Comparison of ENCODE assay signal across 10 cellular contexts in genomic region chrX:100409316-100410082, GRCh38. TPM values are rescaled to one million over a fixed set of nuclear protein-coding genes. Genes with fewer than 3 reads are reported as not detected.
DNase-seq lines count a peak whose midpoint lies in the region; ATAC-seq, FAIRE-seq and TF ChIP-seq lines count a peak whose summit lies in the region.
"Had no signal": no experiment of that assay in that cellular context is flagged by ENCODE, and none has a peak within 500 bp of the region (broad histone marks: within the 10 kb centered on the region; RNA-seq: fewer than 3 reads in every experiment).

No MANE protein-coding gene starts in this region.

- H3K27ac ChIP-seq in iPS-20b (ENCODE audit: low read length) = no peak overlapping the region
- no peak overlapping the region for H3K27ac ChIP-seq in suprapubic skin
- no peak overlapping the region for H3K27ac ChIP-seq in OCI-LY7 (ENCODE audit: low read depth, low read length, poor library complexity, severe bottlenecking)
- H3K27ac ChIP-seq: C4-2B had no signal

- H3K27me3 ChIP-seq in iPS-20b (ENCODE audit: insufficient read depth, low read length) (peaks cover 85% of the 10 kb centered on the region), suprapubic skin (peaks cover 54% of the 10 kb centered on the region)

- H3K79me2 ChIP-seq in OCI-LY7 (ENCODE audit: insufficient read depth, low read depth, low read length) = no peaks in the 10 kb centered on the region

- H2AFZ ChIP-seq in OCI-LY7 (ENCODE audit: low read length) = no peak overlapping the region

- no peak overlapping the region for H3K4me2 ChIP-seq in OCI-LY7 (ENCODE audit: low read length)

- H4K20me1 ChIP-seq in OCI-LY7 (ENCODE audit: insufficient read depth, low read length) = no peaks in the 10 kb centered on the region

- H3K4me1 ChIP-seq in iPS-20b (ENCODE audit: insufficient read depth, low read length) (no peaks in the 10 kb centered on the region; the same call in 1 of the 2 replicates), suprapubic skin (peaks cover 31% of the 10 kb centered on the region), OCI-LY7 (ENCODE audit: insufficient read depth, low read length, poor library complexity, severe bottlenecking) (no peaks in the 10 kb centered on the region)

- H3K9ac ChIP-seq in iPS-20b (ENCODE audit: low read depth, low read length) = no peak overlapping the region

- CTCF ChIA-PET in activated CD4-positive, alpha-beta T cell treated with anti-CD3 and anti-CD28 coated beads for 36 hours (lab: Charles Lee) = no interaction called here
- CTCF ChIA-PET in OCI-LY7 (lab: Charles Lee; ENCODE audit: unreplicated experiment) = no interaction called here

- FAIRE-seq in urothelium cell line (lab: Jason Lieb, UNC) = no peak
- FAIRE-seq: TTC549 had no signal

- H3K9me3 Mint-ChIP-seq in activated CD4-positive, alpha-beta T cell treated with anti-CD3 and anti-CD28 coated beads for 36 hours (ENCODE audit: low read depth) = no peaks in the 10 kb centered on the region
- H3K9me3 Mint-ChIP-seq in activated T-helper 2 cell treated with anti-CD3 and anti-CD28 coated beads, Interferon-gamma antibody, Interleukin-2, Interleukin-4, amounts not matched to agents 10 μg/mL and 5 μg/mL and 100 μg/mL, durations not matched to agents 14 hours and 24 hours and 36 hours = no peaks in the 10 kb centered on the region

- peak overlapping the region; percentile 55 for H3K4me3 Mint-ChIP-seq in activated CD4-positive, alpha-beta T cell treated with anti-CD3 and anti-CD28 coated beads for 36 hours
- peak overlapping the region; percentile 52 for H3K4me3 Mint-ChIP-seq in activated T-helper 2 cell treated with anti-CD3 and anti-CD28 coated beads, Interferon-gamma antibody, Interleukin-2, Interleukin-4, amounts not matched to agents 10 μg/mL and 5 μg/mL and 100 μg/mL, durations not matched to agents 14 hours and 24 hours and 36 hours (ENCODE audit: low read depth)

- TF ChIP-seq EP300 in suprapubic skin (IDR thresholded peaks at IDR 0.05) = no peak

- H3K9me3 ChIP-seq in iPS-20b (ENCODE audit: insufficient read depth, low read depth, low read length) (no peaks in the 10 kb centered on the region), suprapubic skin (no peaks in the 10 kb centered on the region), OCI-LY7 (ENCODE audit: low read length) (no peaks in the 10 kb centered on the region)

- TF ChIP-seq POLR2A in suprapubic skin (IDR thresholded peaks at IDR 0.05) = no peak

- DNase-seq in activated CD4-positive, alpha-beta T cell treated with anti-CD3 and anti-CD28 coated beads for 36 hours = no peak
- DNase-seq in activated CD4-positive, alpha-beta T cell treated with anti-CD3 and anti-CD28 coated beads, Interleukin-2, amount 50 U/mL, for 4 hours = no peak
- DNase-seq in activated T-helper 2 cell treated with anti-CD3 and anti-CD28 coated beads, Interferon-gamma antibody, Interleukin-2, Interleukin-4, amounts not matched to agents 10 μg/mL and 5 μg/mL and 100 μg/mL, durations not matched to agents 14 hours and 24 hours and 36 hours (ENCODE audit: low spot score) = no peak
- no peak for DNase-seq in suprapubic skin (ENCODE audit: low spot score in 2 of 2)
- DNase-seq in OCI-LY7 (ENCODE audit: low spot score) = no peak
- DNase-seq in activated gamma-delta T cell (lab: John Stamatoyannopoulos, UW) = no peak
- DNase-seq in urothelium cell line (ENCODE audit: low spot score) = no peak

- WGBS in suprapubic skin = 31% methylated on average over 53 of the region's 61 CpGs

- no peaks in the 10 kb centered on the region for H3K36me3 ChIP-seq in iPS-20b (ENCODE audit: insufficient read depth, low read depth, low read length)
- H3K36me3 ChIP-seq in suprapubic skin = no peaks in the 10 kb centered on the region
- H3K36me3 ChIP-seq in OCI-LY7 (ENCODE audit: insufficient read depth, low read length) = no peaks in the 10 kb centered on the region

- no peaks in the 10 kb centered on the region for H3K9me2 ChIP-seq in OCI-LY7 (ENCODE audit: insufficient read depth, low read length)

- POLR2A ChIA-PET in activated CD4-positive, alpha-beta T cell treated with anti-CD3 and anti-CD28 coated beads for 36 hours (lab: Charles Lee) = no interaction called here
- POLR2A ChIA-PET in OCI-LY7 (lab: Charles Lee) = no interaction called here

- H3K27me3 Mint-ChIP-seq in activated CD4-positive, alpha-beta T cell treated with anti-CD3 and anti-CD28 coated beads for 36 hours = peaks cover 57% of the 10 kb centered on the region
- peaks cover 60% of the 10 kb centered on the region for H3K27me3 Mint-ChIP-seq in activated T-helper 2 cell treated with anti-CD3 and anti-CD28 coated beads, Interferon-gamma antibody, Interleukin-2, Interleukin-4, amounts not matched to agents 10 μg/mL and 5 μg/mL and 100 μg/mL, durations not matched to agents 14 hours and 24 hours and 36 hours (ENCODE audit: low read depth)

- peaks cover 9% of the 10 kb centered on the region for H3K4me1 Mint-ChIP-seq in activated CD4-positive, alpha-beta T cell treated with anti-CD3 and anti-CD28 coated beads for 36 hours
- H3K4me1 Mint-ChIP-seq in activated T-helper 2 cell treated with anti-CD3 and anti-CD28 coated beads, Interferon-gamma antibody, Interleukin-2, Interleukin-4, amounts not matched to agents 10 μg/mL and 5 μg/mL and 100 μg/mL, durations not matched to agents 14 hours and 24 hours and 36 hours (ENCODE audit: low read depth) = no peaks in the 10 kb centered on the region

- BruUV-seq in OCI-LY7 (replicated peaks; lab: Mats Ljungman, UMichigan) = no TSS peak

- no peak overlapping the region for H3K27ac Mint-ChIP-seq in activated CD4-positive, alpha-beta T cell treated with anti-CD3 and anti-CD28 coated beads for 36 hours
- H3K27ac Mint-ChIP-seq in activated T-helper 2 cell treated with anti-CD3 and anti-CD28 coated beads, Interferon-gamma antibody, Interleukin-2, Interleukin-4, amounts not matched to agents 10 μg/mL and 5 μg/mL and 100 μg/mL, durations not matched to agents 14 hours and 24 hours and 36 hours = no peak overlapping the region

- no peak for ATAC-seq in activated CD4-positive, alpha-beta T cell treated with anti-CD3 and anti-CD28 coated beads for 36 hours

- intact Hi-C loops in activated CD4-positive, alpha-beta T cell treated with anti-CD3 and anti-CD28 coated beads for 36 hours (cut with DNase I, micrococcal nuclease) = loop anchor here in 1 of 2 experiments (5.0 kb wide), 1 partner anchor 1107 kb away; no protein-coding TSS in a partner anchor
- intact Hi-C loops in activated T-helper 2 cell treated with anti-CD3 and anti-CD28 coated beads, Interferon-gamma antibody, Interleukin-2, Interleukin-4, amounts not matched to agents 10 μg/mL and 5 μg/mL and 100 μg/mL, durations not matched to agents 14 hours and 24 hours and 36 hours (cut with micrococcal nuclease) = no loop called here
- intact Hi-C loops in OCI-LY7 (cut with micrococcal nuclease; ENCODE audit: unreplicated experiment) = no loop called here

- TF ChIP-seq CTCF in suprapubic skin (IDR thresholded peaks at IDR 0.05) (no peak), OCI-LY7 (conservative IDR thresholded peaks at IDR 0.05; ENCODE audit: low read length) (no peak)

- H3K36me3 Mint-ChIP-seq in activated CD4-positive, alpha-beta T cell treated with anti-CD3 and anti-CD28 coated beads for 36 hours (ENCODE audit: low read depth) = no peaks in the 10 kb centered on the region
- no peaks in the 10 kb centered on the region for H3K36me3 Mint-ChIP-seq in activated T-helper 2 cell treated with anti-CD3 and anti-CD28 coated beads, Interferon-gamma antibody, Interleukin-2, Interleukin-4, amounts not matched to agents 10 μg/mL and 5 μg/mL and 100 μg/mL, durations not matched to agents 14 hours and 24 hours and 36 hours (ENCODE audit: low read depth)

- H3K4me3 ChIP-seq in iPS-20b (ENCODE audit: low read length) (peak overlapping the region; percentile 66), suprapubic skin (peak overlapping the region; percentile 47), OCI-LY7 (ENCODE audit: low read depth, low read length, poor library complexity, severe bottlenecking) (no peak overlapping the region)

RNA-seq across cellular contexts. Expression of gene PCDH19, which starts 0.6 kb away (rescaled TPM):
- total RNA-seq in activated CD4-positive, alpha-beta T cell treated with anti-CD3 and anti-CD28 coated beads for 36 hours = under 1 TPM in 1 of 2 experiments, not detected in 1; 0.02 TPM
- total RNA-seq in activated T-helper 2 cell treated with anti-CD3 and anti-CD28 coated beads, Interferon-gamma antibody, Interleukin-2, Interleukin-4, amounts not matched to agents 10 μg/mL and 5 μg/mL and 100 μg/mL, durations not matched to agents 14 hours and 24 hours and 36 hours = not detected in 2 replicates
- 1 to 10 TPM in 3 of 4 donors, under 1 TPM in 1; 0.68 to 3.1 (median 1.8) TPM for total RNA-seq in suprapubic skin
- not detected in 2 replicates for total RNA-seq in OCI-LY7 (2014; rRNA removed; shearing (Covaris generic))
- not detected in 2 replicates for total RNA-seq in OCI-LY7 (2022)
